8 cellular contexts compared by ENCODE assay signal in genomic region chr15:100341662-100342560, GRCh38. TPM values are rescaled to one million over a fixed set of nuclear protein-coding genes. Genes with fewer than 3 reads are reported as not detected.
A peak's percentile ranks its signal among the peaks of the same experiment; 100 is the strongest.
DNase-seq lines count a peak whose midpoint lies in the region; ATAC-seq and TF ChIP-seq lines count a peak whose summit lies in the region.

Gene ADAMTS17 (minus strand): TSS chr15:100341975. CDS start chr15:100341899, 76 bp downstream.

- intact Hi-C loops in left ventricle myocardium superior (cut with micrococcal nuclease) (no loop called here), posterior vena cava (cut with DNase I) (loop anchor here in 1 of 2 donors (5.0 kb wide), 1 partner anchor 415 kb away; no protein-coding TSS in a partner anchor)

- peak; percentile 95 for TF ChIP-seq CTCF in type B pancreatic cell (conservative IDR thresholded peaks at IDR 0.05)

- CTCF ChIA-PET in T-cell (lab: Charles Lee) = interaction anchor here in 1 of 2 donors (0.7 to 1.6 kb wide), 7 partner anchors 8 to 663 kb away, joined by 3 to 19 read pairs (median 7); partner anchors contain the start of gene ASB7

- H3K4me1 Mint-ChIP-seq in T-cell = peaks cover 15 to 24% (median 23%) of the 10 kb centered on the region in 3 donors
- H3K4me1 Mint-ChIP-seq in type B pancreatic cell (ENCODE audit: unreplicated experiment) = peaks cover 17% of the 10 kb centered on the region

- no peak within 1 kb of the TSS for H3K27ac Mint-ChIP-seq in T-cell
- H3K27ac Mint-ChIP-seq in type B pancreatic cell = peak within 1 kb of the TSS; percentile 55

- H3K4me3 Mint-ChIP-seq in T-cell (peak within 1 kb of the TSS; percentile 69 to 73 (median 73)), type B pancreatic cell (peak within 1 kb of the TSS; percentile 82)

- H3K27me3 Mint-ChIP-seq in T-cell = peaks cover 0 to 4% of the 10 kb centered on the region in 2 donors
- peaks cover 62% of the 10 kb centered on the region for H3K27me3 Mint-ChIP-seq in type B pancreatic cell

- peak; percentile 82 for DNase-seq in DMS53 treated with DMSO at 0.1 percent for 48 hours (lab: John Stamatoyannopoulos, UW; ENCODE audit: unreplicated experiment)
- peak; percentile 81 for DNase-seq in LoVo (ENCODE audit: low spot score)
- DNase-seq in T-cell = peak; percentile 85 to 95 (median 94)
- peak; percentile 60 to 97 (median 91) for DNase-seq in amygdala (lab: John Stamatoyannopoulos, UW)
- peak; percentile 96 for DNase-seq in left ventricle myocardium superior
- DNase-seq in posterior vena cava (ENCODE audit: low spot score) = peak; percentile 97
- peak; percentile 95 for DNase-seq in type B pancreatic cell (ENCODE audit: extremely low spot score, unreplicated experiment)

- no peaks in the 10 kb centered on the region for H3K9me3 Mint-ChIP-seq in T-cell
- H3K9me3 Mint-ChIP-seq in type B pancreatic cell = no peaks in the 10 kb centered on the region

- H3K36me3 Mint-ChIP-seq in T-cell (no peaks in the 10 kb centered on the region), type B pancreatic cell (no peaks in the 10 kb centered on the region)

- ATAC-seq in GM21825 (IDR thresholded peaks at IDR 0.05; ENCODE audit: unreplicated experiment) = peak; percentile 92
- ATAC-seq in T-cell (replicated peaks in 1 of 4) = peak; percentile 93 to 95 (median 94)
- peak; percentile 99 for ATAC-seq in left ventricle myocardium superior

- POLR2A ChIA-PET in T-cell (lab: Charles Lee) = interaction anchor here (0.6 to 0.7 kb wide), 2 partner anchors 246 to 255 kb away, joined by 3 to 11 read pairs; no protein-coding TSS in a partner anchor

RNA-seq across cellular contexts. Expression of gene ADAMTS17, which starts in this region (rescaled TPM):
- total RNA-seq in T-cell (10 to 100 TPM in 4 of 5 donors, 1 to 10 TPM in 1; 8.9 to 17.8 (median 11.6) TPM), left ventricle myocardium superior (2.9 TPM), posterior vena cava (1 to 10 TPM; 4.0 to 6.8 TPM), type B pancreatic cell (ENCODE audit: low replicate concordance) (18.3 and 23.1 TPM in 2 replicates)

Comparison
In these comparisons a context has a peak if more than half of its experiments do, and no peak if none do; other contexts are left out.
1. Peak in every context shown above with its lines: DNase-seq and ATAC-seq.